ENCODE assay signal across 12 cellular contexts in the genomic region with DNA sequence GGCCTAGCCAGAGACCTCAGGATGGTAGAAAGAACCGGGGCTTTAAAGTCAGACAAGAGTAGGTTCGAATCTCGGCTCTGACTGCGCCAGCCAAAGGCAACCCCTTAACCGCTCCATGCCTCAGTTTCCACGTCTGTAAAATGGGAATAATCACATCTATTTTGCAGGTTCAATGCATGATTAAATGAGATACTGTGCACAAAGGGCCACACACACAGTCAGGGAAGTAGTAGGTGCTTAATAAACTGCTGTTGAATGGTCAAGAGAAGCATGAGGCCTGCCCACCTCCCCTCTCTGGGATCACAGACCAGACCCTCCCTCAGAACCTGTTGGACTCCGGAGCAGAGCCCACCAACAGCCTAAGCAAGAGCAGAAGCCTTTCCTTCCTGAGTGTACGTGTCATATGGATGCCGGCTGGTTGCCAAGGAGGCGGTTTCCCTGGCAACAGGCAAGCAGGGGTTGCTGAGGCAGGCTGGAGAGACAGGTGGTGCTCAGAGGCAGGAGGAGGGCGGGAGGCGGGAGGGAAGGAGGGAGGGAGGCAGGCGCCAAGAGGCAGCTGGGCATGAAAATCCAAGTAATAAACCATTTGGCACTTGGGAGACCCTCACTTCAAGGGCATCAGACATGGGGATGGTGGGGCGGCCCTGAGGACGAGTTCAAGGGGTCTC. TPM values are rescaled to one million over a fixed set of nuclear protein-coding genes. Genes with fewer than 3 reads are reported as not detected.
DNase-seq lines count a peak whose midpoint lies in the region; ATAC-seq and TF ChIP-seq lines count a peak whose summit lies in the region.
"Had no signal": no experiment of that assay in that cellular context is flagged by ENCODE, and none has a peak within 500 bp of the region (broad histone marks: within the 10 kb centered on the region; RNA-seq: fewer than 3 reads in every experiment).

No MANE protein-coding gene starts in this region.

- H3K27ac ChIP-seq in DND-41 (ENCODE audit: low read length): no peak overlapping the region
- peak overlapping the region; percentile 53; the same call in 1 of the 2 replicates for H3K27ac ChIP-seq in RWPE1
- no peak overlapping the region for H3K27ac ChIP-seq in Peyer's patch
- H3K27ac ChIP-seq: cardiac muscle cell had no signal

- ATAC-seq in DND-41 (ENCODE audit: insufficient read depth, low read depth) (peak; percentile 86), HG03159 (IDR thresholded peaks at IDR 0.05; ENCODE audit: unreplicated experiment) (no peak)

- H3K9ac ChIP-seq in DND-41 (ENCODE audit: low read depth, low read length): no peak overlapping the region

- H2AFZ ChIP-seq in DND-41 (ENCODE audit: low read depth, low read length): no peak overlapping the region

- H3K27me3 ChIP-seq in DND-41 (ENCODE audit: insufficient read depth, low read length, poor library complexity) (peaks cover 3% of the 10 kb centered on the region), Peyer's patch (no peaks in the 10 kb centered on the region)
- H3K27me3 ChIP-seq: cardiac muscle cell had no signal

- POLR2A ChIA-PET in RWPE1 (lab: Yijun Ruan, JAX; ENCODE audit: low non-redundant PET): no interaction called here

- no peaks in the 10 kb centered on the region for H3K4me1 ChIP-seq in DND-41 (ENCODE audit: insufficient read depth, low read length)
- no peaks in the 10 kb centered on the region for H3K4me1 ChIP-seq in Peyer's patch

- TF ChIP-seq CTCF in DND-41 (IDR thresholded peaks at IDR 0.05; ENCODE audit: borderline replicate concordance, extremely low read depth, low read length, poor library complexity, severe bottlenecking): no peak
- no peak for TF ChIP-seq CTCF in RWPE1 (conservative IDR thresholded peaks at IDR 0.05; ENCODE audit: low read depth)
- no peak for TF ChIP-seq CTCF in Peyer's patch (IDR thresholded peaks at IDR 0.05)

- no peak overlapping the region for H3K4me2 ChIP-seq in DND-41 (ENCODE audit: insufficient read depth, low read length)

- H3K36me3 ChIP-seq in DND-41 (ENCODE audit: insufficient read depth, low read length): no peaks in the 10 kb centered on the region
- no peaks in the 10 kb centered on the region for H3K36me3 ChIP-seq in Peyer's patch
- H3K36me3 ChIP-seq: cardiac muscle cell had no signal

- H3K79me2 ChIP-seq in DND-41 (ENCODE audit: insufficient read depth, low read length): no peaks in the 10 kb centered on the region

- no peak for TF ChIP-seq POLR2A in Peyer's patch (IDR thresholded peaks at IDR 0.05)

- H3K9me3 ChIP-seq in DND-41 (ENCODE audit: insufficient read depth, low read length, severe bottlenecking) (no peaks in the 10 kb centered on the region), Peyer's patch (no peaks in the 10 kb centered on the region)

- DNase-seq in DND-41: peak; percentile 72
- peak; percentile 70 to 91 for DNase-seq in NCI-H187 (lab: John Stamatoyannopoulos, UW)
- DNase-seq in RWPE1 (ENCODE audit: low spot score): peak; percentile 19
- peak; percentile 38 for DNase-seq in kidney tubule cell (ENCODE audit: low spot score)
- DNase-seq in Peyer's patch: no peak
- no peak for DNase-seq in NCI-H1048 (lab: John Stamatoyannopoulos, UW)
- DNase-seq in middle frontal gyrus (ENCODE audit: extremely low spot score, low spot score): no peak
- DNase-seq: hippocampal formation had no signal

- no peak overlapping the region for H3K4me3 ChIP-seq in DND-41 (ENCODE audit: low read depth in 1 of 2, low read length in 2 of 2)
- no peak overlapping the region for H3K4me3 ChIP-seq in Peyer's patch
- H3K4me3 ChIP-seq: cardiac muscle cell had no signal

- 0 out of 2 replicates have a peak, but pooled peaks cover 4% of the 10 kb centered on the region for H4K20me1 ChIP-seq in DND-41 (ENCODE audit: insufficient read depth, low read length)

- CTCF ChIA-PET in RWPE1 (lab: Yijun Ruan, JAX): interaction anchor here (1.1 kb wide), 1 partner anchor 56 kb away, joined by 4 read pairs; no protein-coding TSS in a partner anchor

RNA-seq across cellular contexts. Expression of gene NFAM1, which starts 43.9 kb away (rescaled TPM):
- 1 to 10 TPM in 2 of 4 donors, under 1 TPM in 2; 0.35 to 2.4 (median 1.0) TPM for total RNA-seq in Peyer's patch
- total RNA-seq: osteocyte, RPMI7951 had no signal

Comparison
In these comparisons a context has a peak if more than half of its experiments do, and no peak if none do; other contexts are left out.
1. DNase-seq: peak in DND-41 (single experiment), NCI-H187 (2 of 2), RWPE1 (single experiment) and kidney tubule cell (single experiment); none in Peyer's patch (0 of 3), NCI-H1048 (single experiment) and middle frontal gyrus (single experiment).